ENCODE assay signal across 1 cellular context in genomic region chr3:41167722-41168497, GRCh38.
TF ChIP-seq lines count a peak whose summit lies in the region.

No MANE protein-coding gene starts in this region.

TF ChIP-seq in SK-N-SH, 30 proteins besides CTCF, POLR2A, EP300 and RAD21 (continued from another document):
- TF ChIP-seq PBX3 (IDR thresholded peaks at IDR 0.05) (no peak), TEAD4 (IDR thresholded peaks at IDR 0.05; ENCODE audit: borderline replicate concordance, insufficient read depth) (no peak), ELF1 (IDR thresholded peaks at IDR 0.05) (no peak), GABPA (IDR thresholded peaks at IDR 0.05; ENCODE audit: low read depth) (no peak), JUND (IDR thresholded peaks at IDR 0.05) (no peak), FOXJ3 (CRISPR knock-in tag; IDR thresholded peaks at IDR 0.05) (no peak), REST (IDR thresholded peaks at IDR 0.05; ENCODE audit: low read depth, low read length) (no peak), SIN3A (IDR thresholded peaks at IDR 0.05; ENCODE audit: borderline replicate concordance, low read depth, low read length) (no peak), SMC3 (IDR thresholded peaks at IDR 0.05; ENCODE audit: low read depth, low read length) (no peak), TAF1 (IDR thresholded peaks at IDR 0.05; ENCODE audit: borderline replicate concordance, low read depth, low read length) (no peak), MEF2A (IDR thresholded peaks at IDR 0.05; ENCODE audit: borderline replicate concordance, low read depth) (no peak), NRF1 (IDR thresholded peaks at IDR 0.05; ENCODE audit: low read depth, low read length) (no peak), GATA2 (CRISPR knock-in tag; IDR thresholded peaks at IDR 0.05) (no peak), FOXM1 (IDR thresholded peaks at IDR 0.05; ENCODE audit: low read depth) (no peak), POLR2AphosphoS5 (IDR thresholded peaks at IDR 0.05; ENCODE audit: low read depth, low read length) (no peak)
- TF ChIP-seq, protein P1, sequence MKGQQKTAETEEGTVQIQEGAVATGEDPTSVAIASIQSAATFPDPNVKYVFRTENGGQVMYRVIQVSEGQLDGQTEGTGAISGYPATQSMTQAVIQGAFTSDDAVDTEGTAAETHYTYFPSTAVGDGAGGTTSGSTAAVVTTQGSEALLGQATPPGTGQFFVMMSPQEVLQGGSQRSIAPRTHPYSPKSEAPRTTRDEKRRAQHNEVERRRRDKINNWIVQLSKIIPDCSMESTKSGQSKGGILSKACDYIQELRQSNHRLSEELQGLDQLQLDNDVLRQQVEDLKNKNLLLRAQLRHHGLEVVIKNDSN (IDR thresholded peaks at IDR 0.05; ENCODE audit: borderline replicate concordance, low read depth): no peak
- TF ChIP-seq, protein P2, sequence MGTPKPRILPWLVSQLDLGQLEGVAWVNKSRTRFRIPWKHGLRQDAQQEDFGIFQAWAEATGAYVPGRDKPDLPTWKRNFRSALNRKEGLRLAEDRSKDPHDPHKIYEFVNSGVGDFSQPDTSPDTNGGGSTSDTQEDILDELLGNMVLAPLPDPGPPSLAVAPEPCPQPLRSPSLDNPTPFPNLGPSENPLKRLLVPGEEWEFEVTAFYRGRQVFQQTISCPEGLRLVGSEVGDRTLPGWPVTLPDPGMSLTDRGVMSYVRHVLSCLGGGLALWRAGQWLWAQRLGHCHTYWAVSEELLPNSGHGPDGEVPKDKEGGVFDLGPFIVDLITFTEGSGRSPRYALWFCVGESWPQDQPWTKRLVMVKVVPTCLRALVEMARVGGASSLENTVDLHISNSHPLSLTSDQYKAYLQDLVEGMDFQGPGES (IDR thresholded peaks at IDR 0.05; ENCODE audit: low read depth, low read length): no peak
- TF ChIP-seq, protein P3, sequence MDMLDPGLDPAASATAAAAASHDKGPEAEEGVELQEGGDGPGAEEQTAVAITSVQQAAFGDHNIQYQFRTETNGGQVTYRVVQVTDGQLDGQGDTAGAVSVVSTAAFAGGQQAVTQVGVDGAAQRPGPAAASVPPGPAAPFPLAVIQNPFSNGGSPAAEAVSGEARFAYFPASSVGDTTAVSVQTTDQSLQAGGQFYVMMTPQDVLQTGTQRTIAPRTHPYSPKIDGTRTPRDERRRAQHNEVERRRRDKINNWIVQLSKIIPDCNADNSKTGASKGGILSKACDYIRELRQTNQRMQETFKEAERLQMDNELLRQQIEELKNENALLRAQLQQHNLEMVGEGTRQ (IDR thresholded peaks at IDR 0.05; ENCODE audit: borderline replicate concordance, low read depth, low read length): no peak
TF ChIP-seq in SK-N-SH: peak in this region for 0.
